21 cellular contexts compared by ENCODE assay signal in the genomic region with DNA sequence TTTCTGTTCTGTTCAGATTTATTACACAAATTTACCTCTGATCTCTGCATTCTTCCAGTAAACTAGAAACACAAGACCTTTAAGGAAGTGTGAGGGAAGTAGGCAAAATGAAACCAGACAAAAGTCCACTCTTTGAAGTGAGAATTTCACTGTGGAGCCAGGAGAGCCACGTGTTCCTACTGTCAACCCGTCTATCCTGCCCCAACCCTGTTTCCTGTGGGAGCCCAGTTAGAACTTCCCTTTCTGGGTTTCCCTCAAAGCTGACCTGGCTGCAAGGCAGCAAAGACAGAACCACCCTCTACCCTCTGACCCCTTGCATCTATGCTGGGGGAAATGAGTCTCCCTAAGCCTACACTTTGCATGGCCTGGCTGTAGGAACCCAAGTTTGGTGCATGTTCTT. TPM values are rescaled to one million over a fixed set of nuclear protein-coding genes. Genes with fewer than 3 reads are reported as not detected.
DNase-seq lines count a peak whose midpoint lies in the region; ATAC-seq, FAIRE-seq and TF ChIP-seq lines count a peak whose summit lies in the region.
"Had no signal": no experiment of that assay in that cellular context is flagged by ENCODE, and none has a peak within 500 bp of the region (broad histone marks: within the 10 kb centered on the region; RNA-seq: fewer than 3 reads in every experiment).

No MANE protein-coding gene starts in this region.

- in situ Hi-C loops in K562 (cut with MboI): loop anchor here (5.0 to 25.0 kb wide), 3 partner anchors 58 to 1187 kb away; no protein-coding TSS in a partner anchor

- no peak overlapping the region for H3K9ac ChIP-seq in K562 (ENCODE audit: insufficient read depth in 1 of 2, low read depth in 2 of 2, low read length in 2 of 2)

- H3K27ac ChIP-seq in K562 (ENCODE audit: extremely low read depth, low read depth, low read length) (no peak overlapping the region), left lung (no peak overlapping the region)
- H3K27ac ChIP-seq: hepatocyte, ovary, tibial nerve, VCaP had no signal

- H3K36me3 ChIP-seq in K562 (ENCODE audit: control insufficient read depth, insufficient read depth, low read length) (no peaks in the 10 kb centered on the region), left lung (peaks cover 0 to 3% of the 10 kb centered on the region in 2 donors)
- H3K36me3 ChIP-seq: ovary had no signal

- no peak overlapping the region for H3K27ac Mint-ChIP-seq in stimulated activated effector memory CD8-positive, alpha-beta T cell treated with anti-CD3 and anti-CD28 coated beads, Interleukin-12 subunit alpha, Interleukin-12 subunit beta, amount 100 ng/mL, for 72 hours
- H3K27ac Mint-ChIP-seq in HFFc6: no peak overlapping the region
- H3K27ac Mint-ChIP-seq: naive B cell; T-helper 1 cell treated with Interleukin-12 subunit alpha and Interleukin-12 subunit beta and Interleukin-4 antibody, amounts not matched to agents 30 μg/mL and 1 μg/mL, for 36 hours had no signal

- no peak for TF ChIP-seq POLR2A in K562 (conservative IDR thresholded peaks at IDR 0.05)

- H4K20me1 ChIP-seq in K562 (replicated peaks; ENCODE audit: control insufficient read depth, insufficient read depth, low read length): no peaks in the 10 kb centered on the region

- ATAC-seq in K562: peak; percentile 33; the same call in 1 of the 3 replicates
- peak; percentile 67 for ATAC-seq in left lung
- ATAC-seq in stimulated activated effector memory CD8-positive, alpha-beta T cell treated with anti-CD3 and anti-CD28 coated beads, Interleukin-12 subunit alpha, Interleukin-12 subunit beta, amount 100 ng/mL, for 72 hours: peak; percentile 37

- H3K4me3 ChIP-seq in K562: no peak overlapping the region
- H3K4me3 ChIP-seq in left lung: no peak overlapping the region
- H3K4me3 ChIP-seq: hepatocyte, ovary, tibial nerve had no signal

- WGBS in K562 (ENCODE audit: insufficient coverage, low coverage, missing lambda C conversion rate): 15% methylated on average over 2 of the region's 2 CpGs

- H3K4me2 ChIP-seq in K562 (ENCODE audit: insufficient read depth, low read length): no peak overlapping the region
- H3K4me2 ChIP-seq: hepatocyte had no signal

- no peaks in the 10 kb centered on the region for H3K9me3 Mint-ChIP-seq in stimulated activated effector memory CD8-positive, alpha-beta T cell treated with anti-CD3 and anti-CD28 coated beads, Interleukin-12 subunit alpha, Interleukin-12 subunit beta, amount 100 ng/mL, for 72 hours
- H3K9me3 Mint-ChIP-seq in HFFc6: no peaks in the 10 kb centered on the region
- H3K9me3 Mint-ChIP-seq: naive B cell; T-helper 1 cell treated with Interleukin-12 subunit alpha and Interleukin-12 subunit beta and Interleukin-4 antibody, amounts not matched to agents 30 μg/mL and 1 μg/mL, for 36 hours had no signal

- peaks cover 3% of the 10 kb centered on the region for H3K27me3 Mint-ChIP-seq in HFFc6 (ENCODE audit: insufficient read depth)

- H2AFZ ChIP-seq in K562 (ENCODE audit: low read depth, low read length): no peak overlapping the region
- H2AFZ ChIP-seq: hepatocyte had no signal

- H3K4me1 Mint-ChIP-seq in stimulated activated effector memory CD8-positive, alpha-beta T cell treated with anti-CD3 and anti-CD28 coated beads, Interleukin-12 subunit alpha, Interleukin-12 subunit beta, amount 100 ng/mL, for 72 hours: no peaks in the 10 kb centered on the region
- H3K4me1 Mint-ChIP-seq in HFFc6 (ENCODE audit: low read depth): no peaks in the 10 kb centered on the region
- H3K4me1 Mint-ChIP-seq: naive B cell had no signal

- FAIRE-seq in K562 (lab: Jason Lieb, UNC): no peak
- FAIRE-seq: endothelial cell of umbilical vein had no signal

- H3K9me1 ChIP-seq in K562 (ENCODE audit: control insufficient read depth, insufficient read depth, low read length): no peaks in the 10 kb centered on the region

- POLR2A ChIA-PET in K562 (lab: Yijun Ruan, JAX): no interaction called here

- no peaks in the 10 kb centered on the region for H3K79me2 ChIP-seq in K562 (ENCODE audit: control insufficient read depth, insufficient read depth, low read length)
- H3K79me2 ChIP-seq: hepatocyte had no signal

- BruUV-seq in K562 (replicated peaks; lab: Mats Ljungman, UMichigan): no TSS peak

- TF ChIP-seq EP300 in K562 (IDR thresholded peaks at IDR 0.05; ENCODE audit: low read length): no peak

- DNase-seq in MV-4-11 (lab: John Stamatoyannopoulos, UW) (peak; percentile 70), K562 (ENCODE audit: extremely low read depth in 1 of 4, low spot score in 3 of 4) (no peak), left lung (peak in 1 of 2 donors; percentile 42), RPMI8226 (no peak), GF-D8 (lab: John Stamatoyannopoulos, UW) (no peak), HFFc6 (no peak)
- DNase-seq in stimulated activated effector memory CD8-positive, alpha-beta T cell treated with anti-CD3 and anti-CD28 coated beads, Interleukin-12 subunit alpha, Interleukin-12 subunit beta, amount 100 ng/mL, for 72 hours (ENCODE audit: low spot score in 2 of 2): no peak
- DNase-seq: activated CD4-positive, alpha-beta T cell treated with anti-CD3 and anti-CD28 coated beads, Interleukin-2, amount 50 U/mL, for 1 hour; activated CD8-positive, alpha-beta memory T cell treated with anti-CD3 and anti-CD28 coated beads, Interleukin-2, amount 50 U/mL, for 48 hours; mesenchymal stem cell; naive B cell; OCI-M1; ovary; SIG-M5; stimulated activated CD4-positive, alpha-beta T cell treated with anti-CD3 and anti-CD28 coated beads, Interleukin-2, amount 100 ng/mL, for 24 hours; stimulated activated naive CD4-positive, alpha-beta T cell treated with Interleukin-2 at 50 U/mL for 16 hours had no signal

- peaks cover 4% of the 10 kb centered on the region for H3K36me3 Mint-ChIP-seq in stimulated activated effector memory CD8-positive, alpha-beta T cell treated with anti-CD3 and anti-CD28 coated beads, Interleukin-12 subunit alpha, Interleukin-12 subunit beta, amount 100 ng/mL, for 72 hours
- H3K36me3 Mint-ChIP-seq in HFFc6 (ENCODE audit: low read depth): no peaks in the 10 kb centered on the region
- H3K36me3 Mint-ChIP-seq: naive B cell had no signal

- no peak for TF ChIP-seq CTCF in K562 (IDR thresholded peaks at IDR 0.05 in 2 of 3, conservative IDR thresholded peaks at IDR 0.05 in 1 of 3; ENCODE audit: insufficient read depth in 2 of 3, low read depth in 1 of 3, low read length in 3 of 3)
- TF ChIP-seq CTCF in left lung (IDR thresholded peaks at IDR 0.05): no peak
- TF ChIP-seq CTCF in HFFc6 (IDR thresholded peaks at IDR 0.05): no peak

- H3K27me3 ChIP-seq in K562 (ENCODE audit: control insufficient read depth in 2 of 2, insufficient read depth in 2 of 2, low read length in 2 of 2) (no peaks in the 10 kb centered on the region), left lung (no peaks in the 10 kb centered on the region)
- H3K27me3 ChIP-seq: hepatocyte, ovary, tibial nerve had no signal

- CTCF ChIA-PET in K562 (lab: Yijun Ruan, JAX; ENCODE audit: low intra/inter-chr PET ratio): no interaction called here

- H3K4me3 Mint-ChIP-seq in stimulated activated effector memory CD8-positive, alpha-beta T cell treated with anti-CD3 and anti-CD28 coated beads, Interleukin-12 subunit alpha, Interleukin-12 subunit beta, amount 100 ng/mL, for 72 hours: no peak overlapping the region
- H3K4me3 Mint-ChIP-seq in HFFc6: no peak overlapping the region
- H3K4me3 Mint-ChIP-seq: naive B cell; T-helper 1 cell treated with Interleukin-12 subunit alpha and Interleukin-12 subunit beta and Interleukin-4 antibody, amounts not matched to agents 30 μg/mL and 1 μg/mL, for 36 hours had no signal

- intact Hi-C loops in K562 (cut with micrococcal nuclease) (no loop called here), left lung (cut with DNase I) (no loop called here)

- H3K4me1 ChIP-seq in K562 (replicated peaks in 1 of 2; ENCODE audit: control insufficient read depth in 2 of 2, insufficient read depth in 2 of 2, low read length in 2 of 2) (no peaks in the 10 kb centered on the region; a peak in 1 of 5 replicates), left lung (no peaks in the 10 kb centered on the region)

- no peaks in the 10 kb centered on the region for H3K9me3 ChIP-seq in K562 (replicated peaks; ENCODE audit: control insufficient read depth, insufficient read depth, low read depth, low read length)
- no peaks in the 10 kb centered on the region for H3K9me3 ChIP-seq in left lung
- H3K9me3 ChIP-seq: ovary, tibial nerve had no signal

- TF ChIP-seq RAD21 in K562 (CRISPR knock-in tag; conservative IDR thresholded peaks at IDR 0.05 in 1 of 2, IDR thresholded peaks at IDR 0.05 in 1 of 2): no peak

TF ChIP-seq in K562, 482 proteins besides CTCF, POLR2A, EP300 and RAD21:
- TF ChIP-seq TAF7 (tag; IDR thresholded peaks at IDR 0.05): no peak
- no peak for TF ChIP-seq CCNT2 (IDR thresholded peaks at IDR 0.05; ENCODE audit: borderline replicate concordance, extremely low read depth, insufficient read length, low read depth, low read length)
- TF ChIP-seq BHLHE40 (IDR thresholded peaks at IDR 0.05; ENCODE audit: low read length): no peak
- no peak for TF ChIP-seq CREM (IDR thresholded peaks at IDR 0.05; ENCODE audit: low read depth)
- no peak for TF ChIP-seq ILK (tag; IDR thresholded peaks at IDR 0.05; ENCODE audit: borderline replicate concordance, low read depth)
TF ChIP-seq in K562: peak in this region for 0.

RNA-seq across cellular contexts. Expression of a gene that starts 40.0 kb away (rescaled TPM):
- 14.2 and 28.3 TPM in 2 replicates for total RNA-seq in K562 (2011; cell fraction: chromatin; rRNA removed; ENCODE audit: low replicate concordance)
- 10.7 and 11.6 TPM in 2 replicates for total RNA-seq in K562 (2011; cell fraction: nucleolus; rRNA removed)
- total RNA-seq in K562 (2011; cell fraction: nucleoplasm; rRNA removed): 18.3 and 32.6 TPM in 2 replicates
- total RNA-seq in K562 (2014; rRNA removed): 4.0 and 6.0 TPM in 2 replicates
- 9.5 and 10.2 TPM in 2 replicates for total RNA-seq in K562 (2014; rRNA removed; fragmentation: Illumina TruSeq; extraction: Trizol)
- 11.6 and 12.0 TPM in 2 replicates for total RNA-seq in K562 (2015; rRNA removed; fragmentation: Illumina TruSeq; extraction: Trizol)
- 6.8 and 7.8 TPM in 2 replicates for total RNA-seq in K562 (2021)
- 4.4 and 7.0 TPM in 2 replicates for polyA plus RNA-seq in K562 (2011; rRNA removed)
- polyA plus RNA-seq in K562 (2011; cell fraction: cytosol; rRNA removed): 2.1 and 2.5 TPM in 2 replicates
- polyA plus RNA-seq in K562 (2011; cell fraction: nucleus; rRNA removed): 4.4 and 5.0 TPM in 2 replicates
- 7.9 and 8.7 TPM in 2 replicates for polyA plus RNA-seq in K562 (2012)
- 6.1 TPM in 2 replicates for polyA plus RNA-seq in K562 (2014; fragmentation: Illumina TruSeq; extraction: Trizol)
- polyA plus RNA-seq in K562 (2014; fragmentation: Nextera tagmentation; extraction: Ambion mirVana): 1 to 10 TPM; 5.9 to 6.0 TPM
- 4.3 and 5.1 TPM in 2 replicates for polyA plus RNA-seq in K562 (2014; rRNA removed)
- polyA minus RNA-seq in K562 (2011; rRNA and poly(A)+ RNA removed): 11.3 and 13.9 TPM in 2 replicates
- 4.7 and 5.6 TPM in 2 replicates for polyA minus RNA-seq in K562 (2011; cell fraction: cytosol; rRNA and poly(A)+ RNA removed)
- polyA minus RNA-seq in K562 (2011; cell fraction: nucleus; rRNA and poly(A)+ RNA removed): 19.3 TPM in 2 replicates
- 10 to 100 TPM; 13.9 to 16.8 TPM for total RNA-seq in left lung
- under 1 TPM in 5 of 6 experiments, not detected in 1; 0.18 to 0.34 (median 0.29) TPM for total RNA-seq in HFFc6 (2021; fragmentation: NEBNext Ultra II Directional; extraction: Animal tissue kit (Norgen Biotek cat#: 25700))
